Comparison of ENCODE assay signal across 1 cellular context in the genomic region with DNA sequence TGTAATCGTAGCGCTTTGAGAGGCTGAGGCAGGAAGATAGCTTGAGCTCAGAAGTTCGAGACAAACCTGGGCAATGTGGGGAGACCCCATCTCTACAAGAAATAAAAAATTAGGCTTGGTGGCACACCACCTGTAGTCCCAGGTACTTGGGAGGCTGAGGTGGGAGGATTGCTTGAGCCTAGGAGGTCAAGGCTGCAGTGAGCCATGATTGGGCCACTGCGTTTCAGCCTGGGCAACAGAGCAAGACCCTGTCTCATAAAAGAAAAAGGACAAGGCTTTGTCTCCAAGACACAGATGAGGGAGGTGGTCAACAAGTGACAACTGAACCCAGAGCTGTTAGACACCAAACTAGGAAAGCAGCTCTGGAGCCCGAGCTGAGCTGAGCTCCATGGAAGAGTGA.
TF ChIP-seq lines count a peak whose summit lies in the region.

No MANE protein-coding gene starts in this region.

TF ChIP-seq in WTC11, 78 proteins besides CTCF, POLR2A, EP300 and RAD21:
- TF ChIP-seq CBFB (CRISPR knock-in tag; IDR thresholded peaks at IDR 0.05; ENCODE audit: low read depth): no peak
- TF ChIP-seq, protein P1, sequence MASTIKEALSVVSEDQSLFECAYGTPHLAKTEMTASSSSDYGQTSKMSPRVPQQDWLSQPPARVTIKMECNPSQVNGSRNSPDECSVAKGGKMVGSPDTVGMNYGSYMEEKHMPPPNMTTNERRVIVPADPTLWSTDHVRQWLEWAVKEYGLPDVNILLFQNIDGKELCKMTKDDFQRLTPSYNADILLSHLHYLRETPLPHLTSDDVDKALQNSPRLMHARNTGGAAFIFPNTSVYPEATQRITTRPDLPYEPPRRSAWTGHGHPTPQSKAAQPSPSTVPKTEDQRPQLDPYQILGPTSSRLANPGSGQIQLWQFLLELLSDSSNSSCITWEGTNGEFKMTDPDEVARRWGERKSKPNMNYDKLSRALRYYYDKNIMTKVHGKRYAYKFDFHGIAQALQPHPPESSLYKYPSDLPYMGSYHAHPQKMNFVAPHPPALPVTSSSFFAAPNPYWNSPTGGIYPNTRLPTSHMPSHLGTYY (CRISPR knock-in tag; IDR thresholded peaks at IDR 0.05): no peak
- no peak for TF ChIP-seq CDX4 (CRISPR knock-in tag; IDR thresholded peaks at IDR 0.05; ENCODE audit: borderline replicate concordance)
- TF ChIP-seq TCF7 (CRISPR knock-in tag; IDR thresholded peaks at IDR 0.05; ENCODE audit: low read depth): no peak
- no peak for TF ChIP-seq TP53 (CRISPR knock-in tag; IDR thresholded peaks at IDR 0.05)
- TF ChIP-seq ATF1 (CRISPR knock-in tag; IDR thresholded peaks at IDR 0.05): no peak
- TF ChIP-seq, protein P2, sequence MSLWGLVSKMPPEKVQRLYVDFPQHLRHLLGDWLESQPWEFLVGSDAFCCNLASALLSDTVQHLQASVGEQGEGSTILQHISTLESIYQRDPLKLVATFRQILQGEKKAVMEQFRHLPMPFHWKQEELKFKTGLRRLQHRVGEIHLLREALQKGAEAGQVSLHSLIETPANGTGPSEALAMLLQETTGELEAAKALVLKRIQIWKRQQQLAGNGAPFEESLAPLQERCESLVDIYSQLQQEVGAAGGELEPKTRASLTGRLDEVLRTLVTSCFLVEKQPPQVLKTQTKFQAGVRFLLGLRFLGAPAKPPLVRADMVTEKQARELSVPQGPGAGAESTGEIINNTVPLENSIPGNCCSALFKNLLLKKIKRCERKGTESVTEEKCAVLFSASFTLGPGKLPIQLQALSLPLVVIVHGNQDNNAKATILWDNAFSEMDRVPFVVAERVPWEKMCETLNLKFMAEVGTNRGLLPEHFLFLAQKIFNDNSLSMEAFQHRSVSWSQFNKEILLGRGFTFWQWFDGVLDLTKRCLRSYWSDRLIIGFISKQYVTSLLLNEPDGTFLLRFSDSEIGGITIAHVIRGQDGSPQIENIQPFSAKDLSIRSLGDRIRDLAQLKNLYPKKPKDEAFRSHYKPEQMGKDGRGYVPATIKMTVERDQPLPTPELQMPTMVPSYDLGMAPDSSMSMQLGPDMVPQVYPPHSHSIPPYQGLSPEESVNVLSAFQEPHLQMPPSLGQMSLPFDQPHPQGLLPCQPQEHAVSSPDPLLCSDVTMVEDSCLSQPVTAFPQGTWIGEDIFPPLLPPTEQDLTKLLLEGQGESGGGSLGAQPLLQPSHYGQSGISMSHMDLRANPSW (CRISPR knock-in tag; conservative IDR thresholded peaks at IDR 0.05; ENCODE audit: low read depth): no peak
- no peak for TF ChIP-seq NFE2L1 (CRISPR knock-in tag; IDR thresholded peaks at IDR 0.05)
- no peak for TF ChIP-seq RELA (CRISPR knock-in tag; IDR thresholded peaks at IDR 0.05; ENCODE audit: borderline replicate concordance)
